ENCODE assay signal across 8 cellular contexts in genomic region chr16:4114257-4115208, GRCh38. TPM values are rescaled to one million over a fixed set of nuclear protein-coding genes. Genes with fewer than 3 reads are reported as not detected.
DNase-seq lines count a peak whose midpoint lies in the region; ATAC-seq and TF ChIP-seq lines count a peak whose summit lies in the region.

No MANE protein-coding gene starts in this region.

- H3K9me3 ChIP-seq in SJSA1 (replicated peaks), result no peaks in the 10 kb centered on the region
- no peaks in the 10 kb centered on the region for H3K9me3 ChIP-seq in prostate gland

- intact Hi-C loops in Calu3 (cut with micrococcal nuclease; ENCODE audit: unreplicated experiment) (loop anchor here (10.0 kb wide), 1 partner anchor 130 kb away; no protein-coding TSS in a partner anchor), prostate gland (cut with DNase I) (loop anchor here (5.0 to 10.0 kb wide), 3 partner anchors 70 to 132 kb away; no protein-coding TSS in a partner anchor)

- BruUV-seq in Calu3 (replicated peaks; lab: Mats Ljungman, UMichigan), result no TSS peak

- H3K36me3 ChIP-seq in SJSA1, result peaks cover 29% of the 10 kb centered on the region
- H3K36me3 ChIP-seq in prostate gland, result no peaks in the 10 kb centered on the region

- H3K4me3 ChIP-seq in SJSA1, result peak overlapping the region; percentile 73
- H3K4me3 ChIP-seq in fibroblast of pulmonary artery (replicated peaks; ENCODE audit: low read depth, low read length), result peak overlapping the region; percentile 60
- peak overlapping the region; percentile 44 to 45 for H3K4me3 ChIP-seq in prostate gland

- H3K4me3 Mint-ChIP-seq in Calu3 (ENCODE audit: low read depth, unreplicated experiment), result peak overlapping the region; percentile 62

- peaks cover 44% of the 10 kb centered on the region for H3K4me1 ChIP-seq in SJSA1 (replicated peaks)
- H3K4me1 ChIP-seq in prostate gland (replicated peaks), result no peaks in the 10 kb centered on the region

- H3K4me1 Mint-ChIP-seq in Calu3 (ENCODE audit: low read depth, unreplicated experiment), result peaks cover 27% of the 10 kb centered on the region

- DNase-seq in Calu3 (no peak), SJSA1 (ENCODE audit: low read depth in 1 of 2, low spot score in 2 of 2) (no peak), fibroblast of pulmonary artery (ENCODE audit: low read depth) (no peak), prostate gland (ENCODE audit: low spot score) (no peak), SIG-M5 (lab: John Stamatoyannopoulos, UW) (no peak)
- no peak for DNase-seq in stimulated activated CD4-positive, alpha-beta T cell treated with anti-CD3 and anti-CD28 coated beads, Interleukin-2, amount 100 ng/mL, for 48 hours

- CTCF ChIA-PET in Calu3 (lab: Charles Lee), result interaction anchor here (0.9 kb wide), 1 partner anchor 105 kb away, joined by 3 read pairs; no protein-coding TSS in a partner anchor

- no peak overlapping the region for H3K27ac Mint-ChIP-seq in Calu3 (ENCODE audit: unreplicated experiment)

- no peaks in the 10 kb centered on the region for H3K27me3 Mint-ChIP-seq in Calu3 (ENCODE audit: unreplicated experiment)

- no peaks in the 10 kb centered on the region for H3K9me3 Mint-ChIP-seq in Calu3 (ENCODE audit: low read depth, unreplicated experiment)

- peaks cover 22% of the 10 kb centered on the region for H3K36me3 Mint-ChIP-seq in Calu3 (ENCODE audit: insufficient read depth, unreplicated experiment)

- no peak for ATAC-seq in HG03139 (IDR thresholded peaks at IDR 0.05; ENCODE audit: unreplicated experiment)
- no peak for ATAC-seq in GM21717 (IDR thresholded peaks at IDR 0.05; ENCODE audit: unreplicated experiment)

- 90% methylated on average over 47 of the region's 47 CpGs for WGBS in prostate gland

- no peaks in the 10 kb centered on the region for H3K27me3 ChIP-seq in SJSA1 (replicated peaks)
- no peaks in the 10 kb centered on the region for H3K27me3 ChIP-seq in prostate gland (replicated peaks; ENCODE audit: insufficient read depth)

- TF ChIP-seq CTCF in Calu3 (IDR thresholded peaks at IDR 0.05; ENCODE audit: unreplicated experiment), result no peak
- TF ChIP-seq CTCF in fibroblast of pulmonary artery (IDR thresholded peaks at IDR 0.05; ENCODE audit: low read length, missing control alignments), result no peak
- TF ChIP-seq CTCF in prostate gland (IDR thresholded peaks at IDR 0.05), result no peak

- H3K27ac ChIP-seq in SJSA1 (no peak overlapping the region), prostate gland (no peak overlapping the region)

- no peak for TF ChIP-seq POLR2A in prostate gland (IDR thresholded peaks at IDR 0.05)

RNA-seq across cellular contexts. Expression of gene ADCY9, which starts 1.7 kb away (rescaled TPM):
- 7.1 and 8.2 TPM in 2 replicates for total RNA-seq in Calu3 (2022)
- 17.4 and 29.8 TPM in 2 replicates for total RNA-seq in SJSA1 (2014; rRNA removed; shearing (Covaris generic))
- total RNA-seq in prostate gland, result 10 to 100 TPM in 1 of 2 donors, 1 to 10 TPM in 1; 7.2 to 58.3 TPM
